8 cellular contexts compared by ENCODE assay signal in genomic region chr1:37931148-37931492, GRCh38. TPM values are rescaled to one million over a fixed set of nuclear protein-coding genes. Genes with fewer than 3 reads are reported as not detected.
DNase-seq lines count a peak whose midpoint lies in the region; ATAC-seq and TF ChIP-seq lines count a peak whose summit lies in the region.

No MANE protein-coding gene starts in this region.

- peaks cover 32% of the 10 kb centered on the region for H3K4me1 ChIP-seq in Loucy (ENCODE audit: insufficient read depth, low read length, poor library complexity, severe bottlenecking)
- H3K4me1 ChIP-seq in breast epithelium = no peaks in the 10 kb centered on the region
- H3K4me1 ChIP-seq in upper lobe of left lung = peaks cover 20 to 38% (median 30%) of the 10 kb centered on the region in 4 donors

- H4K20me1 ChIP-seq in Loucy (ENCODE audit: insufficient read depth, low read length, poor library complexity, severe bottlenecking) = peaks cover 10% of the 10 kb centered on the region

- H3K27me3 ChIP-seq in Loucy (ENCODE audit: insufficient read depth, low read length, poor library complexity, severe bottlenecking) (no peaks in the 10 kb centered on the region), breast epithelium (no peaks in the 10 kb centered on the region), upper lobe of left lung (no peaks in the 10 kb centered on the region)

- peak overlapping the region; percentile 82 for H3K9ac ChIP-seq in Loucy (ENCODE audit: low read depth, low read length, poor library complexity, severe bottlenecking)

- H3K9me3 Mint-ChIP-seq in memory B cell = no peaks in the 10 kb centered on the region

- no peak for TF ChIP-seq POLR2A in breast epithelium (IDR thresholded peaks at IDR 0.05)
- no peak for TF ChIP-seq POLR2A in upper lobe of left lung (IDR thresholded peaks at IDR 0.05)

- peaks cover 4% of the 10 kb centered on the region for H3F3A ChIP-seq in Loucy (ENCODE audit: low read depth)

- H2AFZ ChIP-seq in Loucy (ENCODE audit: low read length) = no peak overlapping the region

- H3K36me3 Mint-ChIP-seq in memory B cell = peaks cover 3% of the 10 kb centered on the region

- no peak for TF ChIP-seq CTCF in Loucy (conservative IDR thresholded peaks at IDR 0.05; ENCODE audit: low read length)
- TF ChIP-seq CTCF in breast epithelium (IDR thresholded peaks at IDR 0.05) = no peak
- TF ChIP-seq CTCF in upper lobe of left lung (IDR thresholded peaks at IDR 0.05) = no peak

- no peak for TF ChIP-seq EP300 in upper lobe of left lung (IDR thresholded peaks at IDR 0.05)

- peak overlapping the region; percentile 51 for H3K27ac Mint-ChIP-seq in memory B cell

- H3K9me2 ChIP-seq in Loucy (replicated peaks; ENCODE audit: low read depth, low read length) = no peaks in the 10 kb centered on the region

- H3K36me3 ChIP-seq in Loucy (ENCODE audit: insufficient read depth, low read length) (no peaks in the 10 kb centered on the region), breast epithelium (no peaks in the 10 kb centered on the region), upper lobe of left lung (peaks cover 0 to 24% (median 8%) of the 10 kb centered on the region in 4 donors)

- no peak for DNase-seq in breast epithelium (ENCODE audit: low spot score in 2 of 2)
- no peak for DNase-seq in memory B cell (ENCODE audit: low spot score in 2 of 2)
- peak in 1 of 2 donors; percentile 43 for DNase-seq in upper lobe of left lung
- DNase-seq in SKM-1 (lab: John Stamatoyannopoulos, UW; ENCODE audit: unreplicated experiment) = no peak
- no peak for DNase-seq in glomerular visceral epithelial cell (ENCODE audit: extremely low spot score)

- ATAC-seq in GM18867 (IDR thresholded peaks at IDR 0.05; ENCODE audit: unreplicated experiment) (peak; percentile 0), memory B cell (ENCODE audit: low read depth) (no peak), upper lobe of left lung (ENCODE audit: low FRiP score in 2 of 2) (peak; percentile 6 to 10), HG02981 (IDR thresholded peaks at IDR 0.05; ENCODE audit: unreplicated experiment) (no peak)

- H3K27ac ChIP-seq in breast epithelium (peak overlapping the region; percentile 70 to 84), upper lobe of left lung (peak overlapping the region; percentile 77 to 91 (median 84))

- H3K9me3 ChIP-seq in Loucy (ENCODE audit: insufficient read depth, low read depth, low read length) = no peaks in the 10 kb centered on the region
- no peaks in the 10 kb centered on the region for H3K9me3 ChIP-seq in breast epithelium
- H3K9me3 ChIP-seq in upper lobe of left lung = no peaks in the 10 kb centered on the region

- intact Hi-C loops in breast epithelium (cut with DNase I; ENCODE audit: low total_unique reads) = loop anchor here (1.0 kb wide), 1 partner anchor 20 kb away; no protein-coding TSS in a partner anchor

- WGBS in upper lobe of left lung, 2 donors = 8% methylated on average over 7 of the region's 15 CpGs; no CpG with 5 or more reads in 1 of the 2 donors

- H3K4me3 Mint-ChIP-seq in memory B cell = peak overlapping the region; percentile 89

- no peaks in the 10 kb centered on the region for H3K27me3 Mint-ChIP-seq in memory B cell

- peak overlapping the region; percentile 96 for H3K4me2 ChIP-seq in Loucy (ENCODE audit: low read depth, low read length, poor library complexity, severe bottlenecking)

- H3K4me1 Mint-ChIP-seq in memory B cell = peaks cover 29% of the 10 kb centered on the region

- H3K79me2 ChIP-seq in Loucy (ENCODE audit: insufficient read depth, low read length) = peaks cover 53% of the 10 kb centered on the region

- peak overlapping the region; percentile 89 for H3K4me3 ChIP-seq in Loucy (ENCODE audit: low read length, poor library complexity, severe bottlenecking)
- peak overlapping the region; percentile 70 to 90 (median 87) for H3K4me3 ChIP-seq in breast epithelium
- H3K4me3 ChIP-seq in upper lobe of left lung = peak overlapping the region; percentile 67 to 92 (median 84)

RNA-seq across cellular contexts. Expression of gene INPP5B, which starts 15.7 kb away (rescaled TPM):
- total RNA-seq in breast epithelium (10 to 100 TPM; 21.3 to 34.1 (median 25.6) TPM), upper lobe of left lung (100 to 1,000 TPM in 1 of 6 donors, 10 to 100 TPM in 5; 25.8 to 201 (median 44.1) TPM)

RNA-seq across cellular contexts. Expression of gene SF3A3, which starts 58.7 kb away (rescaled TPM):
- total RNA-seq in breast epithelium = 10 to 100 TPM; 51.8 to 61.8 (median 54.4) TPM
- total RNA-seq in upper lobe of left lung = 10 to 100 TPM; 36.5 to 80.7 (median 42.8) TPM

Comparison
In these comparisons a context has a peak if more than half of its experiments do, and no peak if none do; other contexts are left out.
1. ATAC-seq: peak in GM18867 (single experiment) and upper lobe of left lung (2 of 2); none in memory B cell (single experiment) and HG02981 (single experiment).
2. Peak in every context shown above with its lines, with median percentiles within 50 percentile points of each other: H3K4me3 ChIP-seq.